Comparison of ENCODE assay signal across 9 cellular contexts in the genomic region with DNA sequence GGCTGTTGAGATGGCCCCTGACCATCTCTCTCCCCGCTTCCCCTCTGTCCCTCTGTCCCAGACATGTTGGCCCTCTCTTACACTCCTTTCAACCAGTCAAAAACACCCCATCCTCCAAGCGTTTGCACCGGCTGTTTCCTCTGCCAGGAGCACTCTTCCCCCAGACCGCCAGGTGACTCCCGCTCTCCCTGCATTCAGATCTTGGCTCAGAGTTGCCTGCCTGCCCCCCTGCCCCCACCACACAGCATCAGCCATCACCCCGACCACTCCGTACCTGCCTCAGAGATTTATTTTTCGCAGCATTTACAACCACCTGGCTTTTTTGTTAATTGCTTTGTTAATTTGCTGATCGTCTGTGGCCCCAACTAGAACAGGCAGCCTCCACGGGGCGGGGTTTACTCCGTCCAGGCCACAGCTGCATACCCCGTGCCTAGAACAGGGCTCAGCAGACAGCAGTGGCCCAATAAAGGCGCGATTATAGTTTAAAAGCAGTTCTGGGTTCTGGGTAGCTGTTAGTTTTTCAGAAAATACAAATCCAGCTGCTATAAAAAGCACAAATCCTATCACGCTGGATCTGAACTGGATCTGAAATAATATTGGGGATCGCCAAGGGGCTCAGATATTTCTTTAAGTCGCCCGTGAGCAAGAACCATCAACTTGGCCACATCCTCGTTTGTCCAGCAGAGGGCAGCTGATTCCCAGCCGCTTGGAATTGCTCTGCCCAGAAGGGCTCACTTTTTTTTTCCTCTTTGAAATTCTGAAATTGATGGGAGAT.
DNase-seq lines count a peak whose midpoint lies in the region; ATAC-seq and TF ChIP-seq lines count a peak whose summit lies in the region.
"Had no signal": no experiment of that assay in that cellular context is flagged by ENCODE, and none has a peak within 500 bp of the region (broad histone marks: within the 10 kb centered on the region; RNA-seq: fewer than 3 reads in every experiment).

No MANE protein-coding gene starts in this region.

- H3K36me3 ChIP-seq in body of pancreas (replicated peaks in 1 of 2; ENCODE audit: insufficient read depth in 1 of 2, low read depth in 2 of 2), result no peaks in the 10 kb centered on the region

- 38 to 42% methylated on average over 21 of the region's 21 CpGs for WGBS in body of pancreas, 2 donors

- H3K9me3 ChIP-seq in body of pancreas, result no peaks in the 10 kb centered on the region

- no peak overlapping the region for H3K4me3 ChIP-seq in body of pancreas
- H3K4me3 ChIP-seq: SK-N-MC had no signal

- TF ChIP-seq POLR2A in body of pancreas (IDR thresholded peaks at IDR 0.05), result no peak

- no peaks in the 10 kb centered on the region for H3K27me3 ChIP-seq in body of pancreas

- peak; percentile 63 to 83 (median 77) for TF ChIP-seq CTCF in body of pancreas (IDR thresholded peaks at IDR 0.05)

- ATAC-seq in body of pancreas (peak; percentile 58), GM21390 (IDR thresholded peaks at IDR 0.05; ENCODE audit: unreplicated experiment) (no peak)

- H3K27ac ChIP-seq in body of pancreas, result no peak overlapping the region
- H3K27ac ChIP-seq: SK-N-MC had no signal

- intact Hi-C loops in body of pancreas (cut with DNase I), result loop anchor here (5.0 kb wide), 1 partner anchor 445 kb away; no protein-coding TSS in a partner anchor

- peak; percentile 77 for DNase-seq in D341Med (ENCODE audit: low spot score)
- peak; percentile 75 for DNase-seq in HT-29 (ENCODE audit: low spot score)
- DNase-seq in RPMI8226, result peak; percentile 53
- peak; percentile 67 to 76 (median 73) for DNase-seq in body of pancreas
- peak; percentile 76 for DNase-seq in iris pigment epithelial cell (ENCODE audit: low read depth)
- DNase-seq in stimulated activated CD4-positive, alpha-beta T cell treated with anti-CD3 and anti-CD28 coated beads, Interleukin-15, amount 100 ng/mL, for 48 hours (ENCODE audit: low read depth in 2 of 2), result peak; percentile 29 to 34
- no peak for DNase-seq in OCI-M2 (lab: John Stamatoyannopoulos, UW; ENCODE audit: unreplicated experiment)

- H3K4me1 ChIP-seq in body of pancreas, result no peaks in the 10 kb centered on the region
